2 cellular contexts compared by ENCODE assay signal in genomic region chr14:60232185-60232584, GRCh38.
TF ChIP-seq lines count a peak whose summit lies in the region.

No MANE protein-coding gene starts in this region.

TF ChIP-seq in HEK293, 187 proteins besides CTCF, POLR2A, EP300 and RAD21 (continued from another document):
- TF ChIP-seq TRIM28 (IDR thresholded peaks at IDR 0.05; ENCODE audit: borderline replicate concordance, low read length) (0 out of 2 replicates have a peak, but pooled peaks have one; percentile 20), KLF9 (tag by site-specific recombination; IDR thresholded peaks at IDR 0.05; ENCODE audit: low read depth) (no peak)

TF ChIP-seq in K562, 482 proteins besides CTCF, POLR2A, EP300 and RAD21 (continued from another document):
- TF ChIP-seq MCM5 (IDR thresholded peaks at IDR 0.05; ENCODE audit: low read depth): no peak
- no peak for TF ChIP-seq STAT5B (CRISPR knock-in tag; IDR thresholded peaks at IDR 0.05)
- TF ChIP-seq ARNT (IDR thresholded peaks at IDR 0.05): no peak
- TF ChIP-seq CBX3 (IDR thresholded peaks at IDR 0.05; ENCODE audit: borderline replicate concordance in 1 of 2, low read length in 2 of 2): peak in 1 of 2 experiments; percentile 91; a peak in 2 of 3 replicates
- TF ChIP-seq TRIM24 (IDR thresholded peaks at IDR 0.05): 0 out of 4 replicates have a peak, but pooled peaks of 1 of the 2 experiments have one; percentile 14
- TF ChIP-seq, protein P1, sequence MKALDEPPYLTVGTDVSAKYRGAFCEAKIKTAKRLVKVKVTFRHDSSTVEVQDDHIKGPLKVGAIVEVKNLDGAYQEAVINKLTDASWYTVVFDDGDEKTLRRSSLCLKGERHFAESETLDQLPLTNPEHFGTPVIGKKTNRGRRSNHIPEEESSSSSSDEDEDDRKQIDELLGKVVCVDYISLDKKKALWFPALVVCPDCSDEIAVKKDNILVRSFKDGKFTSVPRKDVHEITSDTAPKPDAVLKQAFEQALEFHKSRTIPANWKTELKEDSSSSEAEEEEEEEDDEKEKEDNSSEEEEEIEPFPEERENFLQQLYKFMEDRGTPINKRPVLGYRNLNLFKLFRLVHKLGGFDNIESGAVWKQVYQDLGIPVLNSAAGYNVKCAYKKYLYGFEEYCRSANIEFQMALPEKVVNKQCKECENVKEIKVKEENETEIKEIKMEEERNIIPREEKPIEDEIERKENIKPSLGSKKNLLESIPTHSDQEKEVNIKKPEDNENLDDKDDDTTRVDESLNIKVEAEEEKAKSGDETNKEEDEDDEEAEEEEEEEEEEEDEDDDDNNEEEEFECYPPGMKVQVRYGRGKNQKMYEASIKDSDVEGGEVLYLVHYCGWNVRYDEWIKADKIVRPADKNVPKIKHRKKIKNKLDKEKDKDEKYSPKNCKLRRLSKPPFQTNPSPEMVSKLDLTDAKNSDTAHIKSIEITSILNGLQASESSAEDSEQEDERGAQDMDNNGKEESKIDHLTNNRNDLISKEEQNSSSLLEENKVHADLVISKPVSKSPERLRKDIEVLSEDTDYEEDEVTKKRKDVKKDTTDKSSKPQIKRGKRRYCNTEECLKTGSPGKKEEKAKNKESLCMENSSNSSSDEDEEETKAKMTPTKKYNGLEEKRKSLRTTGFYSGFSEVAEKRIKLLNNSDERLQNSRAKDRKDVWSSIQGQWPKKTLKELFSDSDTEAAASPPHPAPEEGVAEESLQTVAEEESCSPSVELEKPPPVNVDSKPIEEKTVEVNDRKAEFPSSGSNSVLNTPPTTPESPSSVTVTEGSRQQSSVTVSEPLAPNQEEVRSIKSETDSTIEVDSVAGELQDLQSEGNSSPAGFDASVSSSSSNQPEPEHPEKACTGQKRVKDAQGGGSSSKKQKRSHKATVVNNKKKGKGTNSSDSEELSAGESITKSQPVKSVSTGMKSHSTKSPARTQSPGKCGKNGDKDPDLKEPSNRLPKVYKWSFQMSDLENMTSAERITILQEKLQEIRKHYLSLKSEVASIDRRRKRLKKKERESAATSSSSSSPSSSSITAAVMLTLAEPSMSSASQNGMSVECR (CRISPR knock-in tag; IDR thresholded peaks at IDR 0.05): no peak
- no peak for TF ChIP-seq KDM2B (CRISPR knock-in tag; IDR thresholded peaks at IDR 0.05)
- TF ChIP-seq TRIM28 (IDR thresholded peaks at IDR 0.05): peak; percentile 84; the same call in 1 of the 2 replicates
